2 cellular contexts compared by ENCODE assay signal in genomic region chr2:25700221-25700660, GRCh38.
TF ChIP-seq lines count a peak whose summit lies in the region.

No MANE protein-coding gene starts in this region.

TF ChIP-seq in HEK293, 187 proteins besides CTCF, POLR2A, EP300 and RAD21 (continued from another document and continues in another):
- 0 out of 2 replicates have a peak, but pooled peaks have one; percentile 28 for TF ChIP-seq ZNF639 (tag by site-specific recombination; IDR thresholded peaks at IDR 0.05)
- TF ChIP-seq FEZF1 (tag by site-specific recombination; IDR thresholded peaks at IDR 0.05) = 0 out of 2 replicates have a peak, but pooled peaks have one; percentile 29
- TF ChIP-seq ZNF280C (tag by site-specific recombination; IDR thresholded peaks at IDR 0.05) = no peak
- no peak for TF ChIP-seq ZSCAN18 (tag by site-specific recombination; IDR thresholded peaks at IDR 0.05)
- TF ChIP-seq SP7 (tag by site-specific recombination; IDR thresholded peaks at IDR 0.05) = peak; percentile 96
- TF ChIP-seq GFI1B (tag by site-specific recombination; IDR thresholded peaks at IDR 0.05) = no peak
- no peak for TF ChIP-seq HIC1 (tag by site-specific recombination; IDR thresholded peaks at IDR 0.05)
- peak; percentile 94 for TF ChIP-seq ZEB2 (tag by site-specific recombination; IDR thresholded peaks at IDR 0.05)
- TF ChIP-seq ZBTB26 (tag by site-specific recombination; optimal IDR thresholded peaks at IDR 0.05) = no peak
- peak; percentile 45 for TF ChIP-seq ZNF654 (tag by site-specific recombination; IDR thresholded peaks at IDR 0.05; ENCODE audit: low read depth)
- 0 out of 2 replicates have a peak, but pooled peaks have one; percentile 17 for TF ChIP-seq KLF8 (tag by site-specific recombination; IDR thresholded peaks at IDR 0.05)
- peak; percentile 75 for TF ChIP-seq PRDM6 (tag by site-specific recombination; IDR thresholded peaks at IDR 0.05)
- no peak for TF ChIP-seq ZNF48 (tag by site-specific recombination; IDR thresholded peaks at IDR 0.05)
- no peak for TF ChIP-seq ZNF747 (tag by site-specific recombination; IDR thresholded peaks at IDR 0.05)

TF ChIP-seq in HepG2, 621 proteins besides CTCF, POLR2A, EP300 and RAD21 (continued from another document):
- TF ChIP-seq ZNF574 (CRISPR knock-in tag; IDR thresholded peaks at IDR 0.05) = no peak
- no peak for TF ChIP-seq AGO2 (optimal IDR thresholded peaks at IDR 0.05; ENCODE audit: low read depth, low read length)
- peak; percentile 62 for TF ChIP-seq XRCC5 (optimal IDR thresholded peaks at IDR 0.05; ENCODE audit: low read length)
- TF ChIP-seq ARID3A (IDR thresholded peaks at IDR 0.05; ENCODE audit: low read depth, low read length) = peak; percentile 57; the same call in 1 of the 2 replicates
- no peak for TF ChIP-seq KLF6 (CRISPR knock-in tag; IDR thresholded peaks at IDR 0.05)
- no peak for TF ChIP-seq ISX (CRISPR knock-in tag; conservative IDR thresholded peaks at IDR 0.05)
- peak; percentile 62 for TF ChIP-seq STAG1 (CRISPR knock-in tag; IDR thresholded peaks at IDR 0.05)
